In genomic region chr16:53766304-53767016, GRCh38 we compare ENCODE assay signal across 1 cellular context.
A peak's percentile ranks its signal among the peaks of the same experiment; 100 is the strongest.
TF ChIP-seq lines count a peak whose summit lies in the region.

No MANE protein-coding gene starts in this region.

TF ChIP-seq in HepG2, 621 proteins besides CTCF, POLR2A, EP300 and RAD21 (continued from another document and continues in another):
- TF ChIP-seq REST (IDR thresholded peaks at IDR 0.05; ENCODE audit: borderline replicate concordance in 1 of 2, low read depth in 1 of 2, low read length in 2 of 2) = no peak
- no peak for TF ChIP-seq GABPA (IDR thresholded peaks at IDR 0.05; ENCODE audit: low read depth, low read length)
- TF ChIP-seq GABPA (CRISPR knock-in tag; IDR thresholded peaks at IDR 0.05; ENCODE audit: low read depth) = no peak; the same call in 1 of the 2 replicates
- peak; percentile 79 for TF ChIP-seq HDAC2 (CRISPR knock-in tag; IDR thresholded peaks at IDR 0.05)
- no peak for TF ChIP-seq BATF2 (CRISPR knock-in tag; IDR thresholded peaks at IDR 0.05)
- TF ChIP-seq MBD4 (IDR thresholded peaks at IDR 0.05; ENCODE audit: borderline replicate concordance, low read length) = no peak; the same call in 1 of the 2 replicates
- TF ChIP-seq ZNF879 (CRISPR knock-in tag; IDR thresholded peaks at IDR 0.05) = no peak
- no peak for TF ChIP-seq ZNF781 (CRISPR knock-in tag; IDR thresholded peaks at IDR 0.05; ENCODE audit: borderline replicate concordance, not compliant biosample characterization)
- TF ChIP-seq JUNB (CRISPR knock-in tag; IDR thresholded peaks at IDR 0.05; ENCODE audit: borderline replicate concordance) = no peak
- no peak for TF ChIP-seq UBTF (CRISPR knock-in tag; IDR thresholded peaks at IDR 0.05)
- TF ChIP-seq NR2F1 (CRISPR knock-in tag; IDR thresholded peaks at IDR 0.05) = peak; percentile 39 to 88; a peak in 3 of 4 replicates
- peak; percentile 78; the same call in 1 of the 2 replicates for TF ChIP-seq ZBTB10 (CRISPR knock-in tag; IDR thresholded peaks at IDR 0.05; ENCODE audit: borderline replicate concordance)
- no peak for TF ChIP-seq MZF1 (CRISPR knock-in tag; IDR thresholded peaks at IDR 0.05; ENCODE audit: borderline replicate concordance)
- no peak for TF ChIP-seq PLSCR1 (CRISPR knock-in tag; IDR thresholded peaks at IDR 0.05; ENCODE audit: borderline replicate concordance)
- TF ChIP-seq FOXM1 (CRISPR knock-in tag; IDR thresholded peaks at IDR 0.05) = no peak
- no peak for TF ChIP-seq HHEX (CRISPR knock-in tag; IDR thresholded peaks at IDR 0.05)
- no peak for TF ChIP-seq EZH2 (conservative IDR thresholded peaks at IDR 0.05; ENCODE audit: low read depth, low read length)
- TF ChIP-seq, protein P1, sequence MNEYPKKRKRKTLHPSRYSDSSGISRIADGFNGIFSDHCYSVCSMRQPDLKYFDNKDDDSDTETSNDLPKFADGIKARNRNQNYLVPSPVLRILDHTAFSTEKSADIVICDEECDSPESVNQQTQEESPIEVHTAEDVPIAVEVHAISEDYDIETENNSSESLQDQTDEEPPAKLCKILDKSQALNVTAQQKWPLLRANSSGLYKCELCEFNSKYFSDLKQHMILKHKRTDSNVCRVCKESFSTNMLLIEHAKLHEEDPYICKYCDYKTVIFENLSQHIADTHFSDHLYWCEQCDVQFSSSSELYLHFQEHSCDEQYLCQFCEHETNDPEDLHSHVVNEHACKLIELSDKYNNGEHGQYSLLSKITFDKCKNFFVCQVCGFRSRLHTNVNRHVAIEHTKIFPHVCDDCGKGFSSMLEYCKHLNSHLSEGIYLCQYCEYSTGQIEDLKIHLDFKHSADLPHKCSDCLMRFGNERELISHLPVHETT (CRISPR knock-in tag; conservative IDR thresholded peaks at IDR 0.05) = no peak
- TF ChIP-seq GABPB1 (CRISPR knock-in tag; IDR thresholded peaks at IDR 0.05) = no peak; the same call in 1 of the 2 replicates
- TF ChIP-seq, protein P2, sequence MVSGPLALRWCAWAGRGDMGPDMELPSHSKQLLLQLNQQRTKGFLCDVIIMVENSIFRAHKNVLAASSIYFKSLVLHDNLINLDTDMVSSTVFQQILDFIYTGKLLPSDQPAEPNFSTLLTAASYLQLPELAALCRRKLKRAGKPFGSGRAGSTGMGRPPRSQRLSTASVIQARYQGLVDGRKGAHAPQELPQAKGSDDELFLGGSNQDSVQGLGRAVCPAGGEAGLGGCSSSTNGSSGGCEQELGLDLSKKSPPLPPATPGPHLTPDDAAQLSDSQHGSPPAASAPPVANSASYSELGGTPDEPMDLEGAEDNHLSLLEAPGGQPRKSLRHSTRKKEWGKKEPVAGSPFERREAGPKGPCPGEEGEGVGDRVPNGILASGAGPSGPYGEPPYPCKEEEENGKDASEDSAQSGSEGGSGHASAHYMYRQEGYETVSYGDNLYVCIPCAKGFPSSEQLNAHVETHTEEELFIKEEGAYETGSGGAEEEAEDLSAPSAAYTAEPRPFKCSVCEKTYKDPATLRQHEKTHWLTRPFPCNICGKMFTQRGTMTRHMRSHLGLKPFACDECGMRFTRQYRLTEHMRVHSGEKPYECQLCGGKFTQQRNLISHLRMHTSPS (CRISPR knock-in tag; IDR thresholded peaks at IDR 0.05; ENCODE audit: low read depth) = no peak
- no peak for TF ChIP-seq ZNF282 (IDR thresholded peaks at IDR 0.05; ENCODE audit: partially characterized antibody)
- no peak for TF ChIP-seq GTF2F1 (IDR thresholded peaks at IDR 0.05; ENCODE audit: low read length)
- no peak for TF ChIP-seq ZNF317 (CRISPR knock-in tag; IDR thresholded peaks at IDR 0.05)
- peak; percentile 74 for TF ChIP-seq TCF7 (IDR thresholded peaks at IDR 0.05; ENCODE audit: low read depth)
- TF ChIP-seq NONO (IDR thresholded peaks at IDR 0.05) = no peak
- TF ChIP-seq NONO (CRISPR knock-in tag; conservative IDR thresholded peaks at IDR 0.05) = no peak
- TF ChIP-seq ZNF720 (CRISPR knock-in tag; IDR thresholded peaks at IDR 0.05) = no peak
- TF ChIP-seq HNRNPL (IDR thresholded peaks at IDR 0.05; ENCODE audit: low read depth, low read length) = no peak
- no peak; the same call in 1 of the 2 replicates for TF ChIP-seq HOXA3 (CRISPR knock-in tag; IDR thresholded peaks at IDR 0.05)
- no peak for TF ChIP-seq SRY (CRISPR knock-in tag; IDR thresholded peaks at IDR 0.05)
- no peak for TF ChIP-seq NR1H2 (CRISPR knock-in tag; IDR thresholded peaks at IDR 0.05; ENCODE audit: borderline replicate concordance, low read depth)
- TF ChIP-seq ZNF563 (CRISPR knock-in tag; IDR thresholded peaks at IDR 0.05) = no peak
- no peak for TF ChIP-seq FIP1L1 (IDR thresholded peaks at IDR 0.05; ENCODE audit: borderline replicate concordance, insufficient read depth, low read depth, low read length)
- no peak for TF ChIP-seq ETS1 (CRISPR knock-in tag; IDR thresholded peaks at IDR 0.05)
- TF ChIP-seq HDAC1 (CRISPR knock-in tag; IDR thresholded peaks at IDR 0.05) = no peak
- TF ChIP-seq, protein P3, sequence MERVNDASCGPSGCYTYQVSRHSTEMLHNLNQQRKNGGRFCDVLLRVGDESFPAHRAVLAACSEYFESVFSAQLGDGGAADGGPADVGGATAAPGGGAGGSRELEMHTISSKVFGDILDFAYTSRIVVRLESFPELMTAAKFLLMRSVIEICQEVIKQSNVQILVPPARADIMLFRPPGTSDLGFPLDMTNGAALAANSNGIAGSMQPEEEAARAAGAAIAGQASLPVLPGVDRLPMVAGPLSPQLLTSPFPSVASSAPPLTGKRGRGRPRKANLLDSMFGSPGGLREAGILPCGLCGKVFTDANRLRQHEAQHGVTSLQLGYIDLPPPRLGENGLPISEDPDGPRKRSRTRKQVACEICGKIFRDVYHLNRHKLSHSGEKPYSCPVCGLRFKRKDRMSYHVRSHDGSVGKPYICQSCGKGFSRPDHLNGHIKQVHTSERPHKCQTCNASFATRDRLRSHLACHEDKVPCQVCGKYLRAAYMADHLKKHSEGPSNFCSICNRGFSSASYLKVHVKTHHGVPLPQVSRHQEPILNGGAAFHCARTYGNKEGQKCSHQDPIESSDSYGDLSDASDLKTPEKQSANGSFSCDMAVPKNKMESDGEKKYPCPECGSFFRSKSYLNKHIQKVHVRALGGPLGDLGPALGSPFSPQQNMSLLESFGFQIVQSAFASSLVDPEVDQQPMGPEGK (CRISPR knock-in tag; IDR thresholded peaks at IDR 0.05) = no peak
- peak; percentile 97 for TF ChIP-seq ZNF329 (CRISPR knock-in tag; IDR thresholded peaks at IDR 0.05; ENCODE audit: low read depth)
- no peak for TF ChIP-seq ZNF891 (CRISPR knock-in tag; IDR thresholded peaks at IDR 0.05)
- peak; percentile 63; the same call in 1 of the 2 replicates for TF ChIP-seq DPF2 (CRISPR knock-in tag; IDR thresholded peaks at IDR 0.05; ENCODE audit: borderline replicate concordance, low read depth)
- TF ChIP-seq ZNF460 (CRISPR knock-in tag; IDR thresholded peaks at IDR 0.05; ENCODE audit: borderline replicate concordance) = no peak
- TF ChIP-seq ZNF275 (CRISPR knock-in tag; IDR thresholded peaks at IDR 0.05; ENCODE audit: borderline replicate concordance) = no peak
- no peak for TF ChIP-seq SUZ12 (IDR thresholded peaks at IDR 0.05; ENCODE audit: low read depth, low read length)
- TF ChIP-seq ZEB1 (IDR thresholded peaks at IDR 0.05; ENCODE audit: insufficient replicate concordance, low read depth) = no peak
- no peak for TF ChIP-seq RFX1 (IDR thresholded peaks at IDR 0.05)
- TF ChIP-seq BRCA1 (CRISPR knock-in tag; IDR thresholded peaks at IDR 0.05) = no peak
